In genomic region chr7:123367508-123368122, GRCh38 we compare ENCODE assay signal across 8 cellular contexts.
DNase-seq lines count a peak whose midpoint lies in the region; ATAC-seq, FAIRE-seq and TF ChIP-seq lines count a peak whose summit lies in the region.

No MANE protein-coding gene starts in this region.

- peak; percentile 58 for FAIRE-seq in RCC 7860 (lab: Jason Lieb, UNC)

- TF ChIP-seq CTCF in foreskin keratinocyte (conservative IDR thresholded peaks at IDR 0.05) (peak; percentile 64), thoracic aorta (IDR thresholded peaks at IDR 0.05) (peak; percentile 18), omental fat pad (IDR thresholded peaks at IDR 0.05) (no peak)

- H3K27me3 ChIP-seq in foreskin keratinocyte = no peaks in the 10 kb centered on the region
- H3K27me3 ChIP-seq in thoracic aorta (replicated peaks; ENCODE audit: insufficient read depth) = no peaks in the 10 kb centered on the region

- H3K36me3 ChIP-seq in thoracic aorta = no peaks in the 10 kb centered on the region

- DNase-seq in ELF-1 (ENCODE audit: low read depth, low spot score) (peak; percentile 24), RCC 7860 (ENCODE audit: low spot score) (peak; percentile 38), foreskin keratinocyte (no peak), thoracic aorta (ENCODE audit: low spot score) (no peak), amniotic stem cell (lab: John Stamatoyannopoulos, UW) (no peak), omental fat pad (ENCODE audit: low spot score) (no peak)

- H3K4me1 ChIP-seq in foreskin keratinocyte (no peaks in the 10 kb centered on the region), thoracic aorta (ENCODE audit: control insufficient read depth in 1 of 2, low read depth in 2 of 2) (no peaks in the 10 kb centered on the region)

- H3K27ac ChIP-seq in foreskin keratinocyte = no peak overlapping the region
- H3K27ac ChIP-seq in thoracic aorta = no peak overlapping the region

- ATAC-seq in GM19395 (IDR thresholded peaks at IDR 0.05; ENCODE audit: unreplicated experiment) = peak; percentile 92
- ATAC-seq in HG03342 (IDR thresholded peaks at IDR 0.05; ENCODE audit: unreplicated experiment) = peak; percentile 96
- ATAC-seq in foreskin keratinocyte = peak; percentile 74
- ATAC-seq in thoracic aorta (ENCODE audit: insufficient number of reproducible peaks, low FRiP score, low read depth) = no peak
- ATAC-seq in omental fat pad (ENCODE audit: low FRiP score) = no peak

- no peak overlapping the region for H3K4me3 ChIP-seq in thoracic aorta

- H3K9me3 ChIP-seq in thoracic aorta = no peaks in the 10 kb centered on the region

Comparison
In these comparisons a context has a peak if more than half of its experiments do, and no peak if none do; other contexts are left out.
1. DNase-seq: peak in ELF-1 (single experiment) and RCC 7860 (single experiment); none in foreskin keratinocyte (0 of 2), thoracic aorta (single experiment), amniotic stem cell (single experiment) and omental fat pad (single experiment).
2. ATAC-seq: peak in GM19395 (single experiment), HG03342 (single experiment) and foreskin keratinocyte (single experiment); none in thoracic aorta (single experiment) and omental fat pad (single experiment).
3. CTCF ChIP-seq: peak in foreskin keratinocyte (single experiment) and thoracic aorta (single experiment); none in omental fat pad (0 of 3).